Comparison of ENCODE assay signal across 25 cellular contexts in genomic region chr1:225596152-225596551, GRCh38. TPM values are rescaled to one million over a fixed set of nuclear protein-coding genes. Genes with fewer than 3 reads are reported as not detected.
DNase-seq lines count a peak whose midpoint lies in the region; ATAC-seq and TF ChIP-seq lines count a peak whose summit lies in the region.
"Had no signal": no experiment of that assay in that cellular context is flagged by ENCODE, and none has a peak within 500 bp of the region (broad histone marks: within the 10 kb centered on the region; RNA-seq: fewer than 3 reads in every experiment).

No MANE protein-coding gene starts in this region.

- in situ Hi-C loops in GM13976 (cut with MboI; ENCODE audit: low sequenced_read_pairs, unreplicated experiment) = no loop called here

- intact Hi-C loops in left ventricle myocardium inferior (cut with micrococcal nuclease) (no loop called here), right cardiac atrium (cut with DNase I) (loop anchor here in 1 of 4 donors (10.0 kb wide), 1 partner anchor 49 kb away; no protein-coding TSS in a partner anchor)

- H3K9me3 ChIP-seq in left ventricle myocardium inferior (replicated peaks) (peaks cover 2% of the 10 kb centered on the region), right cardiac atrium (ENCODE audit: control insufficient read depth, low read length) (no peaks in the 10 kb centered on the region)
- H3K9me3 ChIP-seq: Caco-2, mucosa of descending colon, neutrophil, upper lobe of right lung had no signal

- DNase-seq in left ventricle myocardium inferior (no peak), right cardiac atrium (no peak), epithelial cell of esophagus (ENCODE audit: low read depth) (peak; percentile 54), myocyte (ENCODE audit: low read depth) (peak; percentile 25), GM13976 (ENCODE audit: low spot score) (no peak), glutamatergic neuron (no peak)
- no peak for DNase-seq in activated naive CD4-positive, alpha-beta T cell treated with anti-CD3 and anti-CD28 coated beads, Interleukin-2, amount 50 U/mL, for 72 hours (ENCODE audit: low spot score in 2 of 2)
- DNase-seq: activated CD4-positive, alpha-beta T cell treated with anti-CD3 and anti-CD28 coated beads for 4 hours; Caco-2; cortex of kidney; endodermal cell; heart right ventricle; Karpas-422; mucosa of descending colon; NCI-H1092 treated with DMSO at 0.1 percent for 48 hours; NCI-H2081; SIG-M5; upper lobe of right lung had no signal

- no peak overlapping the region for H3K4me3 ChIP-seq in left ventricle myocardium inferior
- no peak overlapping the region for H3K4me3 ChIP-seq in right cardiac atrium (ENCODE audit: low read length)
- H3K4me3 ChIP-seq in epithelial cell of esophagus (ENCODE audit: low read length) = no peak overlapping the region
- H3K4me3 ChIP-seq: heart right ventricle, mucosa of descending colon, right atrium auricular region, upper lobe of right lung had no signal

- ATAC-seq in right cardiac atrium = no peak
- ATAC-seq in activated naive CD4-positive, alpha-beta T cell treated with anti-CD3 and anti-CD28 coated beads, Interleukin-2, amount 50 U/mL, for 72 hours = no peak
- ATAC-seq in HG03460 (IDR thresholded peaks at IDR 0.05; ENCODE audit: unreplicated experiment) = no peak
- ATAC-seq: heart right ventricle, mucosa of descending colon, upper lobe of right lung had no signal

- H3K36me3 Mint-ChIP-seq in activated naive CD4-positive, alpha-beta T cell treated with anti-CD3 and anti-CD28 coated beads, Interleukin-2, amount 50 U/mL, for 72 hours = peaks cover 0 to 6% of the 10 kb centered on the region in 2 donors
- no peaks in the 10 kb centered on the region for H3K36me3 Mint-ChIP-seq in glutamatergic neuron (ENCODE audit: unreplicated experiment)

- no peak overlapping the region for H3K27ac Mint-ChIP-seq in activated naive CD4-positive, alpha-beta T cell treated with anti-CD3 and anti-CD28 coated beads, Interleukin-2, amount 50 U/mL, for 72 hours
- H3K27ac Mint-ChIP-seq in glutamatergic neuron (ENCODE audit: unreplicated experiment) = no peak overlapping the region
- H3K27ac Mint-ChIP-seq: activated naive CD4-positive, alpha-beta T cell treated with anti-CD3 and anti-CD28 coated beads, Interleukin-2, amount 50 U/mL, for 24 hours; activated T-helper 1 cell treated with anti-CD3 and anti-CD28 coated beads, Interleukin-12 subunit alpha, Interleukin-12 subunit beta, Interleukin-2, Interleukin-4 antibody, amounts not matched to agents 30 ng/mL and 10 ng/mL and 1 ng/mL, durations not matched to agents 14 hours and 24 hours and 36 hours; B cell; endodermal cell had no signal

- H3K27ac ChIP-seq in left ventricle myocardium inferior (replicated peaks) (peak overlapping the region; percentile 74), right cardiac atrium (ENCODE audit: low read length) (no peak overlapping the region)
- H3K27ac ChIP-seq: neutrophil, right atrium auricular region, upper lobe of right lung had no signal

- WGBS in right cardiac atrium = 43% methylated on average over 2 of the region's 2 CpGs

- TF ChIP-seq CTCF in left ventricle myocardium inferior (IDR thresholded peaks at IDR 0.05; ENCODE audit: borderline replicate concordance) (no peak), epithelial cell of esophagus (IDR thresholded peaks at IDR 0.05; ENCODE audit: insufficient read depth, low read depth, low read length, missing control alignments) (no peak), GM13976 (IDR thresholded peaks at IDR 0.05; ENCODE audit: borderline replicate concordance, control extremely low read depth, extremely low read depth, insufficient read depth, missing control alignments) (no peak), glutamatergic neuron (IDR thresholded peaks at IDR 0.05; ENCODE audit: partially characterized antibody, unreplicated experiment) (no peak)

- H3K4me3 Mint-ChIP-seq in glutamatergic neuron (ENCODE audit: unreplicated experiment) = no peak overlapping the region
- H3K4me3 Mint-ChIP-seq: activated naive CD4-positive, alpha-beta T cell treated with anti-CD3 and anti-CD28 coated beads, Interleukin-2, amount 50 U/mL, for 24 hours; activated T-helper 1 cell treated with anti-CD3 and anti-CD28 coated beads, Interleukin-12 subunit alpha, Interleukin-12 subunit beta, Interleukin-2, Interleukin-4 antibody, amounts not matched to agents 30 ng/mL and 10 ng/mL and 1 ng/mL, durations not matched to agents 14 hours and 24 hours and 36 hours; B cell; endodermal cell had no signal

- H3K9me3 Mint-ChIP-seq in activated naive CD4-positive, alpha-beta T cell treated with anti-CD3 and anti-CD28 coated beads, Interleukin-2, amount 50 U/mL, for 72 hours = peaks cover 5 to 8% of the 10 kb centered on the region in 2 donors
- peaks cover 1% of the 10 kb centered on the region for H3K9me3 Mint-ChIP-seq in glutamatergic neuron (ENCODE audit: unreplicated experiment)
- H3K9me3 Mint-ChIP-seq: activated T-helper 1 cell treated with anti-CD3 and anti-CD28 coated beads, Interleukin-12 subunit alpha, Interleukin-12 subunit beta, Interleukin-2, Interleukin-4 antibody, amounts not matched to agents 30 ng/mL and 10 ng/mL and 1 ng/mL, durations not matched to agents 14 hours and 24 hours and 36 hours had no signal

- H3K27me3 ChIP-seq in left ventricle myocardium inferior (ENCODE audit: low read depth) (no peaks in the 10 kb centered on the region), right cardiac atrium (ENCODE audit: control insufficient read depth, insufficient read depth) (no peaks in the 10 kb centered on the region)
- H3K27me3 ChIP-seq: heart right ventricle, neutrophil, right atrium auricular region, upper lobe of right lung had no signal

- H3K4me1 ChIP-seq in left ventricle myocardium inferior (peaks cover 55% of the 10 kb centered on the region), right cardiac atrium (ENCODE audit: control insufficient read depth, insufficient read depth, low read length) (no peaks in the 10 kb centered on the region)
- H3K4me1 ChIP-seq: Caco-2, upper lobe of right lung had no signal

- H3K27me3 Mint-ChIP-seq in glutamatergic neuron (ENCODE audit: unreplicated experiment) = no peaks in the 10 kb centered on the region

- peaks cover 37% of the 10 kb centered on the region for H3K4me1 Mint-ChIP-seq in glutamatergic neuron (ENCODE audit: low read depth, unreplicated experiment)
- H3K4me1 Mint-ChIP-seq: activated naive CD4-positive, alpha-beta T cell treated with anti-CD3 and anti-CD28 coated beads, Interleukin-2, amount 50 U/mL, for 24 hours; B cell had no signal

- H3K36me3 ChIP-seq in left ventricle myocardium inferior = peaks cover 7% of the 10 kb centered on the region
- H3K36me3 ChIP-seq: neutrophil, right atrium auricular region, upper lobe of right lung had no signal

RNA-seq across cellular contexts. Expression of gene ENAH, which starts 56.8 kb away (rescaled TPM):
- 78.6 TPM for total RNA-seq in left ventricle myocardium inferior
- total RNA-seq in right cardiac atrium = 100 to 1,000 TPM in 3 of 4 donors, 10 to 100 TPM in 1; 99.0 to 132 (median 115) TPM
- 29.8 TPM for polyA plus RNA-seq in right cardiac atrium
- 70.3 and 88.1 TPM in 2 replicates for total RNA-seq in myocyte
- polyA plus RNA-seq in myocyte (2012) = 65.8 TPM
- total RNA-seq in activated naive CD4-positive, alpha-beta T cell treated with anti-CD3 and anti-CD28 coated beads, Interleukin-2, amount 50 U/mL, for 72 hours = under 1 TPM; 0.09 to 0.89 TPM
- total RNA-seq in glutamatergic neuron (ENCODE audit: unreplicated experiment) = 265 TPM
- total RNA-seq: T-helper 1 cell treated with Interleukin-12 subunit alpha and Interleukin-12 subunit beta and Interleukin-4 antibody, amounts not matched to agents 30 ng/mL and 1 ng/mL, for 36 hours had no signal

Comparison
In these comparisons a context has a peak if more than half of its experiments do, and no peak if none do; other contexts are left out.
1. DNase-seq: peak in epithelial cell of esophagus (single experiment) and myocyte (single experiment); none in left ventricle myocardium inferior (single experiment), right cardiac atrium (0 of 3), activated naive CD4-positive, alpha-beta T cell treated with anti-CD3 and anti-CD28 coated beads, Interleukin-2, amount 50 U/mL, for 72 hours (0 of 2), GM13976 (single experiment) and glutamatergic neuron (single experiment).
2. RNA of gene ENAH, which starts 56.8 kb away (total RNA-seq): 265 TPM in glutamatergic neuron (single experiment), 99.0 to 132 TPM in right cardiac atrium, 70.3 to 88.1 TPM in myocyte and 78.6 TPM in left ventricle myocardium inferior (single experiment); 0.09 to 0.89 TPM in activated naive CD4-positive, alpha-beta T cell treated with anti-CD3 and anti-CD28 coated beads, Interleukin-2, amount 50 U/mL, for 72 hours; every median in the first group is over 10 times any median in the second.